34 cellular contexts compared by ENCODE assay signal in the genomic region with DNA sequence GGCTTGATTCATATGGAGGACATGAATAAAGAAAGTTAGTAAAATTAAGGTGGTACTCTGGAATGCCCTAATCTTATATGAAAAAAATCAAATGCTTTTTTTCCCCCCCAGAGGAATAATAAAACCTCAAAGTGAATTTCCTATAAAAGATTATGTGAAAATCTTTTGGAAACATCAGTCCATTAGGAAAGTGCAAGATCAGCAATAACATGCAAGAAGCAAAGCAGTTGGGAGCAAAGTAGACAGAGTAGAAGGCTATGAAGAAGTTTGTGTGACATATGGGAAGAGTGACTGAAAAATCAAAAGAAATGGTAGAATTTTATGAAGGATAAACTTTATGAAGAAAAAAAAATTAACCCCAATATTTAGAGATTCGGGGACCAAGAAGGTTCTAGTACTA.
"Had no signal": no experiment of that assay in that cellular context is flagged by ENCODE, and none has a peak within 500 bp of the region (broad histone marks: within the 10 kb centered on the region; RNA-seq: fewer than 3 reads in every experiment).

No MANE protein-coding gene starts in this region.

- H3K36me3 ChIP-seq: adrenal gland, brain microvascular endothelial cell, breast epithelium had no signal

- ATAC-seq: activated CD8-positive, alpha-beta T cell treated with anti-CD3 and anti-CD28 coated beads for 36 hours; activated naive CD4-positive, alpha-beta T cell treated with anti-CD3 and anti-CD28 coated beads, Interleukin-2, amount 50 U/mL, for 72 hours; activated T-cell treated with anti-CD3 and anti-CD28 coated beads, Interleukin-2, amount 50 U/mL, for 4 hours; activated T-cell treated with anti-CD3 and anti-CD28 coated beads, Interleukin-2, amount 50 U/mL, for 72 hours; activated T-helper 17 cell treated with anti-CD3 and anti-CD28 coated beads, Interleukin-2, amount 50 U/mL, for 72 hours; body of pancreas had no signal

- H3K4me1 ChIP-seq: adrenal gland, body of pancreas, breast epithelium had no signal

- H3K27ac ChIP-seq: adrenal gland, body of pancreas, brain microvascular endothelial cell, breast epithelium, VCaP had no signal

- H3K4me3 ChIP-seq: adrenal gland, body of pancreas, breast epithelium had no signal

- FAIRE-seq: astrocyte, TTC549 had no signal

- DNase-seq: activated B cell treated with CpG ODN at 0.5 μM for 24 hours; activated CD4-positive, alpha-beta memory T cell treated with anti-CD3 and anti-CD28 coated beads for 36 hours; activated CD4-positive, alpha-beta T cell treated with anti-CD3 and anti-CD28 coated beads for 4 hours; activated CD4-positive, alpha-beta T cell treated with anti-CD3 and anti-CD28 coated beads, Interleukin-2, amount 10 ng/mL, durations not matched to agents 24 days and 14 days; activated CD4-positive, alpha-beta T cell treated with anti-CD3 and anti-CD28 coated beads, Interleukin-2, amount 50 U/mL, for 1 hour; activated CD4-positive, alpha-beta T cell treated with anti-CD3 and anti-CD28 coated beads, Interleukin-2, amount 50 U/mL, for 4 hours; activated CD4-positive, CD25-positive, alpha-beta regulatory T cell treated with anti-CD3 and anti-CD28 coated beads, Interleukin-2, amount 50 U/mL, for 72 hours; activated CD8-positive, alpha-beta memory T cell treated with anti-CD3 and anti-CD28 coated beads, Interleukin-2, amount 50 U/mL, for 4 hours; activated CD8-positive, alpha-beta T cell treated with anti-CD3 and anti-CD28 coated beads for 36 hours; activated effector memory CD4-positive, alpha-beta T cell treated with anti-CD3 and anti-CD28 coated beads, Interleukin-2, amount 50 U/mL, for 16 hours; activated gamma-delta T cell treated with Interleukin-2 at 50 U/mL for 16 hours; activated naive CD4-positive, alpha-beta T cell; activated naive CD4-positive, alpha-beta T cell treated with anti-CD3 and anti-CD28 coated beads for 36 hours; activated naive CD4-positive, alpha-beta T cell treated with anti-CD3 and anti-CD28 coated beads, Interleukin-2, amount 50 U/mL, for 16 hours; activated naive CD8-positive, alpha-beta T cell treated with anti-CD3 and anti-CD28 coated beads for 36 hours; activated T-cell treated with anti-CD3 and anti-CD28 coated beads for 4 hours; activated T-cell treated with anti-CD3 and anti-CD28 coated beads, Interleukin-2, amount 50 U/mL, for 1 hour; activated T-cell treated with anti-CD3 and anti-CD28 coated beads, Interleukin-2, amount 50 U/mL, for 4 hours; activated T-cell treated with anti-CD3 and anti-CD28 coated beads, Interleukin-2, amount 50 U/mL, for 72 hours; adrenal gland; amniotic stem cell; aorta; body of pancreas; brain microvascular endothelial cell; caudate nucleus; cerebellar nuclear complex; T-helper 2 cell; T-helper 9 cell had no signal

- H3K27me3 ChIP-seq: adrenal gland, body of pancreas, brain microvascular endothelial cell, breast epithelium had no signal

- H3K9me3 ChIP-seq: adrenal gland, body of pancreas, breast epithelium had no signal
